Comparison of ENCODE assay signal across 1 cellular context in genomic region chr12:89351489-89352241, GRCh38.
TF ChIP-seq lines count a peak whose summit lies in the region.

No MANE protein-coding gene starts in this region.

TF ChIP-seq in HepG2, 621 proteins besides CTCF, POLR2A, EP300 and RAD21 (continued from another document and continues in another):
- TF ChIP-seq ZHX2 (IDR thresholded peaks at IDR 0.05; ENCODE audit: low read depth) (no peak), ZHX2 (CRISPR knock-in tag; IDR thresholded peaks at IDR 0.05; ENCODE audit: borderline replicate concordance) (0 out of 2 replicates have a peak, but pooled peaks have one; percentile 7), ZNF20 (CRISPR knock-in tag; IDR thresholded peaks at IDR 0.05) (no peak), RBM39 (IDR thresholded peaks at IDR 0.05; ENCODE audit: low read depth, low read length, poor library complexity, severe bottlenecking) (peak; percentile 5), TFDP2 (CRISPR knock-in tag; IDR thresholded peaks at IDR 0.05) (no peak), ZNF574 (CRISPR knock-in tag; IDR thresholded peaks at IDR 0.05) (peak; percentile 31; the same call in 1 of the 2 replicates), HINFP (CRISPR knock-in tag; IDR thresholded peaks at IDR 0.05; ENCODE audit: low read depth) (no peak), ZNF441 (CRISPR knock-in tag; IDR thresholded peaks at IDR 0.05; ENCODE audit: borderline replicate concordance) (no peak), ZNF512 (CRISPR knock-in tag; IDR thresholded peaks at IDR 0.05) (peak; percentile 52; the same call in 1 of the 2 replicates), ZBTB26 (CRISPR knock-in tag; IDR thresholded peaks at IDR 0.05; ENCODE audit: borderline replicate concordance) (no peak), ZNF224 (CRISPR knock-in tag; IDR thresholded peaks at IDR 0.05) (no peak), GMEB1 (CRISPR knock-in tag; IDR thresholded peaks at IDR 0.05; ENCODE audit: borderline replicate concordance) (no peak; the same call in 1 of the 2 replicates), SMARCC2 (IDR thresholded peaks at IDR 0.05) (no peak), ESRRA (CRISPR knock-in tag; IDR thresholded peaks at IDR 0.05; ENCODE audit: low read depth) (peak; percentile 19; the same call in 1 of the 2 replicates), NFATC3 (CRISPR knock-in tag; IDR thresholded peaks at IDR 0.05) (no peak), NPAS2 (CRISPR knock-in tag; IDR thresholded peaks at IDR 0.05; ENCODE audit: borderline replicate concordance) (no peak), MLXIP (CRISPR knock-in tag; IDR thresholded peaks at IDR 0.05; ENCODE audit: borderline replicate concordance) (no peak; the same call in 1 of the 2 replicates), YEATS4 (CRISPR knock-in tag; IDR thresholded peaks at IDR 0.05; ENCODE audit: borderline replicate concordance) (no peak), RNF2 (conservative IDR thresholded peaks at IDR 0.05; ENCODE audit: low read depth) (no peak), ZNF777 (CRISPR knock-in tag; IDR thresholded peaks at IDR 0.05) (no peak), MEF2D (CRISPR knock-in tag; IDR thresholded peaks at IDR 0.05) (no peak), ZNF142 (CRISPR knock-in tag; IDR thresholded peaks at IDR 0.05) (no peak; the same call in 1 of the 2 replicates), ZZZ3 (CRISPR knock-in tag; IDR thresholded peaks at IDR 0.05; ENCODE audit: borderline replicate concordance) (peak; percentile 49; the same call in 1 of the 2 replicates), HNF4G (IDR thresholded peaks at IDR 0.05; ENCODE audit: borderline replicate concordance, low read depth, low read length) (no peak), HNF4G (CRISPR knock-in tag; IDR thresholded peaks at IDR 0.05; ENCODE audit: borderline replicate concordance, low read depth) (peak; percentile 50; the same call in 1 of the 2 replicates), ZBTB7B (CRISPR knock-in tag; IDR thresholded peaks at IDR 0.05) (0 out of 2 replicates have a peak, but pooled peaks have one; percentile 13)
